Comparison of ENCODE assay signal across 12 cellular contexts in genomic region chr1:26237230-26237966, GRCh38. TPM values are rescaled to one million over a fixed set of nuclear protein-coding genes. Genes with fewer than 3 reads are reported as not detected.
A peak's percentile ranks its signal among the peaks of the same experiment; 100 is the strongest.
DNase-seq lines count a peak whose midpoint lies in the region; ATAC-seq and TF ChIP-seq lines count a peak whose summit lies in the region.
"Had no signal": no experiment of that assay in that cellular context is flagged by ENCODE, and none has a peak within 500 bp of the region (broad histone marks: within the 10 kb centered on the region; RNA-seq: fewer than 3 reads in every experiment).

No MANE protein-coding gene starts in this region.

- TF ChIP-seq CTCF in fibroblast of mammary gland (conservative IDR thresholded peaks at IDR 0.05; ENCODE audit: control insufficient read depth, insufficient read depth, low read depth, low read length) = no peak

- in situ Hi-C loops in GM23248 (cut with MboI) = no loop called here

- H2AFZ ChIP-seq in GM23248 = no peak overlapping the region

- H3K36me3 ChIP-seq in BLaER1 treated with 17β-estradiol and CSF1 and Interleukin-3, amounts not matched to agents 10 nM and 100 nM = peaks cover 4 to 60% (median 36%) of the 10 kb centered on the region in 11 experiments; a peak in 20 of 22 replicates
- no peaks in the 10 kb centered on the region for H3K36me3 ChIP-seq in GM23248 (ENCODE audit: low read depth)
- no peaks in the 10 kb centered on the region for H3K36me3 ChIP-seq in aorta (ENCODE audit: control insufficient read depth in 1 of 2, insufficient read depth in 2 of 2, low read length in 1 of 2)
- H3K36me3 ChIP-seq: esophagus muscularis mucosa had no signal

- no peaks in the 10 kb centered on the region for H3K9me3 ChIP-seq in BLaER1 treated with 17β-estradiol and CSF1 and Interleukin-3, amounts not matched to agents 10 nM and 100 nM (replicated peaks in 1 of 11)
- no peaks in the 10 kb centered on the region for H3K9me3 ChIP-seq in GM23248 (ENCODE audit: low read depth)
- H3K9me3 ChIP-seq in aorta (ENCODE audit: control insufficient read depth, low read length) = no peaks in the 10 kb centered on the region
- H3K9me3 ChIP-seq: esophagus muscularis mucosa had no signal

- peaks cover 28 to 40% (median 37%) of the 10 kb centered on the region in 10 experiments for H3K4me1 ChIP-seq in BLaER1 treated with 17β-estradiol and CSF1 and Interleukin-3, amounts not matched to agents 10 nM and 100 nM
- H3K4me1 ChIP-seq in GM23248 (ENCODE audit: insufficient read depth) = peaks cover 18% of the 10 kb centered on the region
- H3K4me1 ChIP-seq in aorta (ENCODE audit: control insufficient read depth in 1 of 2, insufficient read depth in 2 of 2, low read length in 2 of 2) = no peaks in the 10 kb centered on the region

- no peaks in the 10 kb centered on the region for H3K27me3 ChIP-seq in BLaER1 treated with 17β-estradiol and CSF1 and Interleukin-3, amounts not matched to agents 10 nM and 100 nM
- H3K27me3 ChIP-seq in GM23248 (replicated peaks; ENCODE audit: insufficient read depth) (no peaks in the 10 kb centered on the region), aorta (ENCODE audit: control insufficient read depth in 1 of 2, insufficient read depth in 2 of 2, low read length in 1 of 2) (no peaks in the 10 kb centered on the region)
- H3K27me3 ChIP-seq: esophagus muscularis mucosa had no signal

- peak overlapping the region in 10 of 11 experiments; percentile 1 to 88 (median 72); a peak in 17 of 22 replicates for H3K4me2 ChIP-seq in BLaER1 treated with 17β-estradiol and CSF1 and Interleukin-3, amounts not matched to agents 10 nM and 100 nM
- H3K4me2 ChIP-seq in GM23248 (ENCODE audit: unreplicated experiment) = no peak overlapping the region

- intact Hi-C loops in aorta (cut with DNase I) = no loop called here

- peaks cover 9% of the 10 kb centered on the region; the same call in 1 of the 2 replicates for H3F3A ChIP-seq in GM23248 (ENCODE audit: insufficient read depth)

- peaks cover 0 to 57% (median 22%) of the 10 kb centered on the region in 11 experiments; a peak in 11 of 22 replicates for H4K20me1 ChIP-seq in BLaER1 treated with 17β-estradiol and CSF1 and Interleukin-3, amounts not matched to agents 10 nM and 100 nM
- no peaks in the 10 kb centered on the region for H4K20me1 ChIP-seq in GM23248 (ENCODE audit: insufficient read depth)

- H3K9ac ChIP-seq in BLaER1 treated with 17β-estradiol and CSF1 and Interleukin-3, amounts not matched to agents 10 nM and 100 nM = no peak overlapping the region
- no peak overlapping the region for H3K9ac ChIP-seq in GM23248

- H3K9me2 ChIP-seq in GM23248 (ENCODE audit: insufficient read depth) = no peaks in the 10 kb centered on the region

- H3K27ac ChIP-seq in BLaER1 treated with 17β-estradiol and CSF1 and Interleukin-3, amounts not matched to agents 10 nM and 100 nM = peak overlapping the region in 4 of 11 experiments; percentile 3 to 46 (median 20); a peak in 2 of 22 replicates
- H3K27ac ChIP-seq in GM23248 = no peak overlapping the region
- no peak overlapping the region for H3K27ac ChIP-seq in aorta (ENCODE audit: low read depth in 1 of 2, low read length in 2 of 2)
- H3K27ac ChIP-seq: esophagus muscularis mucosa had no signal

- ATAC-seq in GM18867 (IDR thresholded peaks at IDR 0.05; ENCODE audit: unreplicated experiment) (no peak), aorta (ENCODE audit: low FRiP score) (no peak)

- H3K79me2 ChIP-seq in GM23248 (ENCODE audit: insufficient read depth) = peaks cover 62% of the 10 kb centered on the region

- 95% methylated on average over 6 of the region's 6 CpGs for WGBS in GM23248 (ENCODE audit: low coverage in 1 of 2, low lambda C conversion rate in 2 of 2, missing lambda C conversion rate in 2 of 2), 2 experiments
- 73 to 78% methylated on average over 6 of the region's 6 CpGs for WGBS in aorta, 2 donors

- H3K4me3 ChIP-seq in BLaER1 treated with 17β-estradiol and CSF1 and Interleukin-3, amounts not matched to agents 10 nM and 100 nM = no peak overlapping the region
- no peak overlapping the region for H3K4me3 ChIP-seq in GM23248
- H3K4me3 ChIP-seq in fibroblast of mammary gland (ENCODE audit: control insufficient read depth, low read depth, low read length) = no peak overlapping the region
- H3K4me3 ChIP-seq in aorta (ENCODE audit: low read length in 2 of 2) = no peak overlapping the region
- H3K4me3 ChIP-seq: esophagus muscularis mucosa had no signal

- DNase-seq in GM23248 = peak; percentile 26
- DNase-seq in SKM-1 treated with dmso at 0.1 percent for 144 hours (lab: John Stamatoyannopoulos, UW; ENCODE audit: unreplicated experiment) = peak; percentile 20
- peak; percentile 20 for DNase-seq in fibroblast of mammary gland (ENCODE audit: low read depth)
- DNase-seq in aorta = no peak
- no peak for DNase-seq in stimulated activated CD4-positive, alpha-beta T cell treated with anti-CD3 and anti-CD28 coated beads, Interleukin-1b, Interleukin-23, amount 100 ng/mL, for 48 hours
- DNase-seq in NCI-H187 (lab: John Stamatoyannopoulos, UW) = no peak
- DNase-seq: activated CD4-positive, alpha-beta T cell treated with anti-CD3 and anti-CD28 coated beads, Interleukin-2, amount 50 U/mL, for 48 hours; naive B cell; NCI-H1694 treated with DMSO at 0.1 percent for 48 hours had no signal

RNA-seq across cellular contexts. Expression of gene CEP85, which starts 3.4 kb away (rescaled TPM):
- 6.2 TPM in 2 replicates for total RNA-seq in GM23248 (2014; rRNA removed; shearing (Covaris generic))
- polyA plus RNA-seq in GM23248 (2016; fragmentation: Nextera tagmentation; extraction: Ambion mirVana) = 4.6 and 5.0 TPM in 2 replicates
- total RNA-seq in aorta = 1 to 10 TPM; 3.0 to 5.9 TPM
- polyA plus RNA-seq in aorta = 1 to 10 TPM in 1 of 2 donors, under 1 TPM in 1; 0.74 to 1.9 TPM

RNA-seq across cellular contexts. Expression of gene SH3BGRL3, which starts 42.5 kb away (rescaled TPM):
- total RNA-seq in GM23248 (2014; rRNA removed; shearing (Covaris generic)) = 212 and 240 TPM in 2 replicates
- 2,795 and 2,825 TPM in 2 replicates for polyA plus RNA-seq in GM23248 (2016; fragmentation: Nextera tagmentation; extraction: Ambion mirVana)
- total RNA-seq in aorta = 100 to 1,000 TPM; 160 to 252 TPM
- polyA plus RNA-seq in aorta = 100 to 1,000 TPM; 219 to 232 TPM

RNA-seq across cellular contexts. Expression of gene CATSPER4, which starts 47.0 kb away (rescaled TPM):
- total RNA-seq in GM23248 (2014; rRNA removed; shearing (Covaris generic)) = not detected in 2 replicates
- polyA plus RNA-seq in GM23248 (2016; fragmentation: Nextera tagmentation; extraction: Ambion mirVana) = not detected in 2 replicates
- not detected for total RNA-seq in aorta
- polyA plus RNA-seq in aorta = not detected
- total RNA-seq: esophagus muscularis mucosa had no signal

Comparison
In these comparisons a context has a peak if more than half of its experiments do, and no peak if none do; other contexts are left out.
1. DNase-seq: peak in GM23248 (single experiment), SKM-1 treated with dmso at 0.1 percent for 144 hours (single experiment) and fibroblast of mammary gland (single experiment); none in aorta (0 of 2), stimulated activated CD4-positive, alpha-beta T cell treated with anti-CD3 and anti-CD28 coated beads, Interleukin-1b, Interleukin-23, amount 100 ng/mL, for 48 hours (single experiment) and NCI-H187 (0 of 2).